In the genomic region with DNA sequence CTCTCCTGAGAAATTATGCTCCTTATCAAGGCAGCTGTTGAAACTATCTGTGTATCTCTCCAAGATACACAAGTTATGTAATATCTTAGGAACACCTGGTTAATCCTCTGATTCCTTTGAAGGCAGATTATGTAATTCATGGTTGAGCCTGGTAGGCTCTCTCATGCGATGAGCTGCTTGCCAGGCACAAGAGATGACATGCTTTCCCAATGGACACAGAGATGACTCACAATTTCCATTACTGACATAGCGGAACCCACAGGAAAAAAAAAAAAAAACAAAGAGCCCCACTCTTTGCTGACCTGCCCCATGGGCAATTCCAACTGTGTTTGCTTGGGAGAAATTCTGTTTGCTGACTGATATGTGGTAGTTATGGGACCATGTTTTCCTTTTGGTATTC, we compare ENCODE assay signal across 14 cellular contexts.
A peak's percentile ranks its signal among the peaks of the same experiment; 100 is the strongest.
DNase-seq lines count a peak whose midpoint lies in the region; ATAC-seq and TF ChIP-seq lines count a peak whose summit lies in the region.
"Had no signal": no experiment of that assay in that cellular context is flagged by ENCODE, and none has a peak within 500 bp of the region (broad histone marks: within the 10 kb centered on the region; RNA-seq: fewer than 3 reads in every experiment).

No MANE protein-coding gene starts in this region.

- H3K4me3 ChIP-seq in body of pancreas, result no peak overlapping the region
- H3K4me3 ChIP-seq: GM23338 had no signal

- no peaks in the 10 kb centered on the region for H3K36me3 ChIP-seq in body of pancreas (replicated peaks in 1 of 2; ENCODE audit: insufficient read depth in 1 of 2, low read depth in 2 of 2)

- 32 to 38% methylated on average over 2 of the region's 2 CpGs for WGBS in body of pancreas, 2 donors

- H3K9me3 ChIP-seq in body of pancreas, result no peaks in the 10 kb centered on the region

- intact Hi-C loops in body of pancreas (cut with DNase I) (no loop called here), left ventricle myocardium superior (cut with micrococcal nuclease) (no loop called here)

- peak; percentile 67 for DNase-seq in NCI-H82 (lab: John Stamatoyannopoulos, UW)
- DNase-seq in NCI-H82 treated with DMSO at 0.1 percent for 48 hours (lab: John Stamatoyannopoulos, UW; ENCODE audit: unreplicated experiment), result no peak
- peak in 3 of 4 donors; percentile 15 to 35 (median 31) for DNase-seq in body of pancreas
- DNase-seq in left ventricle myocardium superior, result peak; percentile 22
- DNase-seq in smooth muscle cell of the brain vasculature (ENCODE audit: low read depth, low spot score), result peak; percentile 28
- no peak for DNase-seq in occipital lobe (lab: John Stamatoyannopoulos, UW)
- DNase-seq: activated gamma-delta T cell treated with Interleukin-2 at 50 U/mL for 16 hours, DMS153, NCI-H1092, NCI-H774, right cardiac atrium had no signal

- no peak overlapping the region for H3K27ac ChIP-seq in body of pancreas

- H3K27me3 ChIP-seq in body of pancreas, result no peaks in the 10 kb centered on the region

- peak; percentile 87 for ATAC-seq in body of pancreas
- peak; percentile 75 for ATAC-seq in left ventricle myocardium superior
- no peak for ATAC-seq in HG02763 (IDR thresholded peaks at IDR 0.05; ENCODE audit: unreplicated experiment)
- ATAC-seq in GM21381 (IDR thresholded peaks at IDR 0.05; ENCODE audit: unreplicated experiment), result no peak
- ATAC-seq: GM23338 had no signal

- peaks cover 18% of the 10 kb centered on the region for H3K4me1 ChIP-seq in body of pancreas

- no peak for TF ChIP-seq CTCF in body of pancreas (IDR thresholded peaks at IDR 0.05)

- no peak for TF ChIP-seq POLR2A in body of pancreas (IDR thresholded peaks at IDR 0.05)

Comparison
In these comparisons a context has a peak if more than half of its experiments do, and no peak if none do; other contexts are left out.
1. DNase-seq: peak in NCI-H82 (single experiment), body of pancreas (3 of 4), left ventricle myocardium superior (single experiment) and smooth muscle cell of the brain vasculature (single experiment); none in NCI-H82 treated with DMSO at 0.1 percent for 48 hours (single experiment) and occipital lobe (single experiment).
2. ATAC-seq: peak in body of pancreas (single experiment) and left ventricle myocardium superior (single experiment); none in HG02763 (single experiment) and GM21381 (single experiment).